8 cellular contexts compared by ENCODE assay signal in the genomic region with DNA sequence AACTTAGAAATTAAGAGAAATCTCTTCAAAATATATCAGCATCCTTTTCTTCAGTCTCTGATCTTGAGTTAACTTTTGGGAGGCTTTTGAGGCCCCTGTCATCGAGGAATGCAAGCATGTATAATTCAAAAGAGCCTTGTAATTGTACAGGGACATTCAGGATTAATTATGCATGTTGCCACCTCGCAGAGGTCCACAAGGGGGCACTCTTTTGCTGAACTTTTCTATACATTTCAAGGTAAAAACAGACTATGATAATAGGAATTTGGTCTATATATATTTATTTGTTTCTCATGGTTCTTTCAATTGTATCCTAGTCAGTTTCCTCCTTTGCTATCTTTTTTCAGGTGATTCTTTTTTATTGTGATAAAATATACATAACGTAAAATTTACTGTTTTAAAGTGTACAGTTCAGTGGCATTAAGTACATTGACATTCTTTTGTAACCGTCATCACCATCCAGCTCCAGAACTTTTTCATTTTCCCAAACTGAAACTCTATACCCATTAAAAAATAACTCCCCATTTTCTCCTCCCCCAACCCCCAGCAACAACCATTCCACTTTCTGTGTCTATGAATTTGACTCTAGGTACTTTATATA. TPM values are rescaled to one million over a fixed set of nuclear protein-coding genes. Genes with fewer than 3 reads are reported as not detected.
DNase-seq lines count a peak whose midpoint lies in the region; ATAC-seq and TF ChIP-seq lines count a peak whose summit lies in the region.

No MANE protein-coding gene starts in this region.

- no peaks in the 10 kb centered on the region for H3K79me2 ChIP-seq in hepatocyte

- no peak overlapping the region for H3K9ac ChIP-seq in adipocyte (ENCODE audit: low read length)

- peak; percentile 54 for DNase-seq in ELR (ENCODE audit: low read depth)
- DNase-seq in Peyer's patch = peak in 2 of 3 donors; percentile 62 to 86
- DNase-seq in adipocyte (ENCODE audit: low read depth) = peak; percentile 83
- peak; percentile 65 for DNase-seq in hepatocyte (ENCODE audit: low spot score)
- DNase-seq in stimulated activated CD4-positive, alpha-beta T cell treated with anti-CD3 and anti-CD28 coated beads, Interleukin-12 subunit alpha, Interleukin-12 subunit beta, amount 100 ng/mL, for 48 hours (ENCODE audit: low read depth in 2 of 3, low spot score in 1 of 3) = peak in 2 of 3 donors; percentile 41 to 55
- no peak for DNase-seq in NCI-H1048 (lab: John Stamatoyannopoulos, UW)

- no peaks in the 10 kb centered on the region for H3K9me3 ChIP-seq in Peyer's patch
- H3K9me3 ChIP-seq in adipocyte (ENCODE audit: control insufficient read depth, low read length) = no peaks in the 10 kb centered on the region
- H3K9me3 ChIP-seq in hepatocyte (ENCODE audit: low read depth) = no peaks in the 10 kb centered on the region

- 37% methylated on average over 4 of the region's 4 CpGs for WGBS in hepatocyte (ENCODE audit: low lambda C conversion rate, missing lambda C conversion rate)

- no peak overlapping the region for H3K4me3 ChIP-seq in Peyer's patch
- H3K4me3 ChIP-seq in adipocyte (ENCODE audit: low read length) = no peak overlapping the region
- no peak overlapping the region for H3K4me3 ChIP-seq in hepatocyte

- ATAC-seq in HG03354 (IDR thresholded peaks at IDR 0.05; ENCODE audit: poor library complexity, severe bottlenecking, unreplicated experiment) = peak; percentile 42
- ATAC-seq in GM21423 (IDR thresholded peaks at IDR 0.05; ENCODE audit: unreplicated experiment) = no peak

- no peaks in the 10 kb centered on the region for H3K4me1 ChIP-seq in Peyer's patch
- H3K4me1 ChIP-seq in adipocyte (ENCODE audit: control insufficient read depth, insufficient read depth, low read length) = peaks cover 17% of the 10 kb centered on the region
- peaks cover 1% of the 10 kb centered on the region for H3K4me1 ChIP-seq in hepatocyte (ENCODE audit: insufficient read depth)

- no peak for TF ChIP-seq POLR2A in Peyer's patch (IDR thresholded peaks at IDR 0.05)

- no peak overlapping the region for H3K4me2 ChIP-seq in hepatocyte

- TF ChIP-seq CTCF in Peyer's patch (IDR thresholded peaks at IDR 0.05) (peak; percentile 62 to 92 (median 70)), hepatocyte (IDR thresholded peaks at IDR 0.05; ENCODE audit: poor library complexity) (peak; percentile 86)

- H3K36me3 ChIP-seq in Peyer's patch = no peaks in the 10 kb centered on the region
- H3K36me3 ChIP-seq in adipocyte (ENCODE audit: control insufficient read depth, insufficient read depth, low read length, severe bottlenecking) = no peaks in the 10 kb centered on the region
- no peaks in the 10 kb centered on the region for H3K36me3 ChIP-seq in hepatocyte (replicated peaks; ENCODE audit: insufficient read depth, low read depth)

- no peaks in the 10 kb centered on the region for H3K9me2 ChIP-seq in hepatocyte (replicated peaks; ENCODE audit: insufficient read depth)

- H3K27ac ChIP-seq in Peyer's patch (no peak overlapping the region), hepatocyte (no peak overlapping the region)

- no peak overlapping the region for H2AFZ ChIP-seq in hepatocyte

- H3K27me3 ChIP-seq in Peyer's patch = no peaks in the 10 kb centered on the region
- no peaks in the 10 kb centered on the region for H3K27me3 ChIP-seq in adipocyte (replicated peaks; ENCODE audit: control insufficient read depth, insufficient read depth, low read length)
- no peaks in the 10 kb centered on the region for H3K27me3 ChIP-seq in hepatocyte

- H4K20me1 ChIP-seq in hepatocyte (ENCODE audit: insufficient read depth, poor library complexity, severe bottlenecking) = no peaks in the 10 kb centered on the region

RNA-seq across cellular contexts. Expression of a gene that starts 47.0 kb away (rescaled TPM):
- total RNA-seq in Peyer's patch (10 to 100 TPM in 3 of 4 donors, 1 to 10 TPM in 1; 9.1 to 63.4 (median 33.1) TPM), hepatocyte (20.0 and 21.1 TPM in 2 replicates)
- 8.4 and 12.1 TPM in 2 replicates for polyA plus RNA-seq in hepatocyte
